1 cellular context compared by ENCODE assay signal in genomic region chr3:46947545-46947899, GRCh38.
TF ChIP-seq lines count a peak whose summit lies in the region.

No MANE protein-coding gene starts in this region.

TF ChIP-seq in GM12878, 131 proteins besides CTCF, POLR2A, EP300 and RAD21:
- 0 out of 2 replicates have a peak, but pooled peaks have one; percentile 24 for TF ChIP-seq SMARCA5 (IDR thresholded peaks at IDR 0.05)
- TF ChIP-seq MYC (IDR thresholded peaks at IDR 0.05; ENCODE audit: insufficient read depth, insufficient read length, insufficient replicate concordance, low read length, severe bottlenecking), result no peak
